ENCODE assay signal across 8 cellular contexts in the genomic region with DNA sequence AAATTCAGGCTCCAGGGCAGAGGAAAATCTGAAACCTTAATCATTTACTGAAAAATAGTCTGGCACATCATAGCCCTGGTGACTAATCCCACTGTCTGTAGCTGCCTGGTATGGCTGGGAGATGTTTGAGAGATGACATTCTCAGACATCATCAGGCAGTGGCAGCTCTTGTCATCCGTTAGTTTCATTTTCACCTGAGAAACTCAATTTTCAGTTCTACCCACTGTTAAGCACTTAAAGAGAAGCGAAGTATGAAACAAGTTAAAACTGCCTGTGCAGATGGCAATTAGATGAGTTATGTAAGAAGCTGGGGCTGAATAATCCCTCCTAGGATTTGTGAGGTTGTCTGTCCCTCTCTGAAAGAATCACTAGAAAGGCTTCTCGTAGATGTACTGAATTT.
DNase-seq lines count a peak whose midpoint lies in the region; ATAC-seq, FAIRE-seq and TF ChIP-seq lines count a peak whose summit lies in the region.

No MANE protein-coding gene starts in this region.

- no peak overlapping the region for H3K4me3 Mint-ChIP-seq in astrocyte (ENCODE audit: unreplicated experiment)
- no peak overlapping the region; a peak in 1 of 5 replicates for H3K4me3 Mint-ChIP-seq in H9

- no peak for TF ChIP-seq POLR2A in erythroblast (IDR thresholded peaks at IDR 0.05; ENCODE audit: low read length)

- FAIRE-seq in D721Med (lab: Jason Lieb, UNC) (peak; percentile 90), astrocyte (lab: Jason Lieb, UNC) (no peak)

- no peaks in the 10 kb centered on the region for H3K36me3 Mint-ChIP-seq in astrocyte (ENCODE audit: low read depth, unreplicated experiment)
- no peaks in the 10 kb centered on the region for H3K36me3 Mint-ChIP-seq in H9 (ENCODE audit: insufficient read depth in 1 of 3, low read depth in 3 of 3)

- H4K8ac ChIP-seq in H9 (replicated peaks; ENCODE audit: insufficient read length, low read depth, low read length), result no peak overlapping the region

- WGBS in H9 (ENCODE audit: extremely low coverage, insufficient read length, low lambda C conversion rate), result no CpG with 5 or more reads among the region's 3 CpGs

- H3K14ac ChIP-seq in H9 (ENCODE audit: insufficient read depth, low read length), result no peak overlapping the region

- no peaks in the 10 kb centered on the region for H3K79me2 ChIP-seq in astrocyte (ENCODE audit: insufficient read depth, low read length)
- no peaks in the 10 kb centered on the region for H3K79me2 ChIP-seq in H9 (ENCODE audit: insufficient read depth, low read length)

- H3K9me3 Mint-ChIP-seq in astrocyte (ENCODE audit: unreplicated experiment), result no peaks in the 10 kb centered on the region
- H3K9me3 Mint-ChIP-seq in H9, result no peaks in the 10 kb centered on the region

- no peaks in the 10 kb centered on the region for H3K27me3 ChIP-seq in astrocyte (ENCODE audit: insufficient read depth, low read length)
- H3K27me3 ChIP-seq in H9 (ENCODE audit: insufficient read depth, low read length), result no peaks in the 10 kb centered on the region

- no peak overlapping the region for H3K18ac ChIP-seq in H9 (ENCODE audit: insufficient read length, low read depth, low read length)

- H3K23me2 ChIP-seq in H9 (ENCODE audit: insufficient read length, low read depth, low read length, poor library complexity, severe bottlenecking), result no peaks in the 10 kb centered on the region

- H2BK15ac ChIP-seq in H9 (ENCODE audit: low read depth, low read length), result no peak overlapping the region

- peak overlapping the region; percentile 44 for H3K27ac Mint-ChIP-seq in astrocyte (ENCODE audit: unreplicated experiment)
- H3K27ac Mint-ChIP-seq in H9, result no peak overlapping the region

- no peak overlapping the region for H3K4me3 ChIP-seq in astrocyte (ENCODE audit: insufficient read depth, low read depth, low read length)

- H3K56ac ChIP-seq in H9 (ENCODE audit: insufficient read length, low read depth, low read length), result no peak overlapping the region

- ATAC-seq in GM19324 (IDR thresholded peaks at IDR 0.05; ENCODE audit: low FRiP score, unreplicated experiment), result peak; percentile 93
- peak; percentile 93 for ATAC-seq in HG03159 (IDR thresholded peaks at IDR 0.05; ENCODE audit: unreplicated experiment)

- TF ChIP-seq CTCF in D721Med (IDR thresholded peaks at IDR 0.05; ENCODE audit: insufficient read depth, missing control alignments) (no peak), astrocyte (IDR thresholded peaks at IDR 0.05; ENCODE audit: insufficient read depth, low read depth, low read length) (no peak), H9 (conservative IDR thresholded peaks at IDR 0.05) (no peak)

- H3K4me1 Mint-ChIP-seq in astrocyte (ENCODE audit: low read depth, unreplicated experiment) (peaks cover 24% of the 10 kb centered on the region), H9 (peaks cover 16 to 20% of the 10 kb centered on the region in 2 experiments)

- H2AFZ ChIP-seq in astrocyte (ENCODE audit: low read depth, low read length) (peak overlapping the region; percentile 16), H9 (ENCODE audit: low read length) (no peak overlapping the region)

- H2BK20ac ChIP-seq in H9 (ENCODE audit: low read depth, low read length, poor library complexity, severe bottlenecking), result no peak overlapping the region

- H3T11ph ChIP-seq in H9 (ENCODE audit: low read length), result no peak overlapping the region

- no peak overlapping the region for H2BK5ac ChIP-seq in H9 (ENCODE audit: insufficient read length, low read length)

- no peak overlapping the region for H2BK120ac ChIP-seq in H9 (ENCODE audit: low read depth, low read length, poor library complexity, severe bottlenecking)

- no peak overlapping the region for H4K91ac ChIP-seq in H9 (ENCODE audit: insufficient read length, low read depth, low read length)

- no peak overlapping the region for H2AK5ac ChIP-seq in H9 (ENCODE audit: insufficient read length, low read length)

- H3K79me1 ChIP-seq in H9 (ENCODE audit: insufficient read depth, low read depth, low read length, poor library complexity, severe bottlenecking), result no peaks in the 10 kb centered on the region

- H4K20me1 ChIP-seq in astrocyte (ENCODE audit: insufficient read depth, low read length) (no peaks in the 10 kb centered on the region), H9 (ENCODE audit: control insufficient read depth, insufficient read depth, insufficient read length) (no peaks in the 10 kb centered on the region)

- H3K9me3 ChIP-seq in astrocyte (ENCODE audit: insufficient read depth, low read depth, low read length) (no peaks in the 10 kb centered on the region), H9 (ENCODE audit: control insufficient read depth, low read depth, low read length) (no peaks in the 10 kb centered on the region)

- H3K4me1 ChIP-seq in astrocyte (ENCODE audit: insufficient read depth, low read length) (peaks cover 9% of the 10 kb centered on the region), H9 (ENCODE audit: insufficient read depth, low read length) (no peaks in the 10 kb centered on the region; the same call in 1 of the 2 replicates)

- H4K5ac ChIP-seq in H9 (ENCODE audit: insufficient read length, low read depth, low read length), result no peak overlapping the region

- H3K27ac ChIP-seq in astrocyte (ENCODE audit: low read depth, low read length) (peak overlapping the region; percentile 4), H9 (ENCODE audit: insufficient read length, low read depth, low read length) (no peak overlapping the region)

- H3K36me3 ChIP-seq in astrocyte (ENCODE audit: insufficient read depth, low read length), result no peaks in the 10 kb centered on the region

- H3K4me2 ChIP-seq in astrocyte (ENCODE audit: low read length), result peak overlapping the region; percentile 66
- no peak overlapping the region for H3K4me2 ChIP-seq in H9 (ENCODE audit: insufficient read depth, insufficient read length, low read length)

- no peak overlapping the region for H3K4ac ChIP-seq in H9 (ENCODE audit: low read depth, low read length)

- H3K9ac ChIP-seq in astrocyte (ENCODE audit: low read length), result no peak overlapping the region
- no peak overlapping the region for H3K9ac ChIP-seq in H9 (ENCODE audit: extremely low read depth, insufficient read length, low read length)

- H3K27me3 Mint-ChIP-seq in astrocyte (ENCODE audit: low read depth, unreplicated experiment), result no peaks in the 10 kb centered on the region
- H3K27me3 Mint-ChIP-seq in H9 (ENCODE audit: low read depth), result no peaks in the 10 kb centered on the region

- DNase-seq in D721Med (ENCODE audit: insufficient read length, low spot score) (no peak), astrocyte (ENCODE audit: low read depth) (peak; percentile 46), H9 (no peak), NK-92 (lab: John Stamatoyannopoulos, UW; ENCODE audit: unreplicated experiment) (no peak), NCI-H1048 (lab: John Stamatoyannopoulos, UW) (no peak), erythroblast (lab: John Stamatoyannopoulos, UW) (no peak)

- no peak overlapping the region for H2BK12ac ChIP-seq in H9 (ENCODE audit: insufficient read length, low read depth, low read length)

- no peak overlapping the region for H3K23ac ChIP-seq in H9 (ENCODE audit: insufficient read length, low read depth, low read length)
